Comparison of ENCODE assay signal across 30 cellular contexts in the genomic region with DNA sequence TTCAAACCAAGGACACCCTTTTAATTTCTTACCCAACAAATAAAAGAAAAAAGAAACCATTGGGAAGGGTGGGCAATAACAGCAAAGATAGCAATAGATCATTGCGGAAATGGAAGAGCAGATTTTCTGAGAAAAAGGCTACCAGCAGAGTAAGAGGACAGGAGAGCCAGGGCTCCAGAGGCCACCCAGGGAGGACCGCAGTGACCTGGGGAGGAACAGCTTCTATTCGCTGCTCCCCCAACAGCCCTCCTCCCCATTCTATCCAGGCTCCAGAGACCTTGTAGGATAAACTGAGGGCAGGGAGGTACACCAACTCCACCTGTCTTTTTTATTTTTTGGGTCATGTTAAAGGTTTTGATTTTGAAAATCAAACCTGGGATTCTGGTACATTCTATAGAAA. TPM values are rescaled to one million over a fixed set of nuclear protein-coding genes. Genes with fewer than 3 reads are reported as not detected.
"Had no signal": no experiment of that assay in that cellular context is flagged by ENCODE, and none has a peak within 500 bp of the region (broad histone marks: within the 10 kb centered on the region; RNA-seq: fewer than 3 reads in every experiment).

No MANE protein-coding gene starts in this region.

- H3K4me3 Mint-ChIP-seq: activated CD4-positive, alpha-beta memory T cell treated with anti-CD3 and anti-CD28 coated beads for 36 hours; activated CD4-positive, alpha-beta T cell treated with anti-CD3 and anti-CD28 coated beads for 36 hours; activated CD4-positive, alpha-beta T cell treated with anti-CD3 and anti-CD28 coated beads, Interleukin-2, amount 10 ng/mL, durations not matched to agents 24 days and 14 days; activated CD8-positive, alpha-beta memory T cell treated with anti-CD3 and anti-CD28 coated beads, Interleukin-2, amount 10 ng/mL, durations not matched to agents 7 days and 5 days; activated CD8-positive, alpha-beta T cell treated with anti-CD3 and anti-CD28 coated beads, Interleukin-2, amount 10 ng/mL, durations not matched to agents 7 days and 5 days; activated naive CD4-positive, alpha-beta T cell treated with anti-CD3 and anti-CD28 coated beads, Interleukin-2, amount 50 U/mL, for 24 hours; activated naive CD8-positive, alpha-beta T cell treated with anti-CD3 and anti-CD28 coated beads for 36 hours; activated naive CD8-positive, alpha-beta T cell treated with anti-CD3 and anti-CD28 coated beads, Interleukin-2, amount 50 U/mL, for 24 hours; activated T-helper 17 cell treated with anti-CD3 and anti-CD28 coated beads, Interleukin-2, amount 50 U/mL, for 72 hours had no signal

- H3K4me1 Mint-ChIP-seq: activated CD4-positive, alpha-beta T cell treated with anti-CD3 and anti-CD28 coated beads for 36 hours; activated CD4-positive, alpha-beta T cell treated with anti-CD3 and anti-CD28 coated beads, Interleukin-2, amount 10 ng/mL, durations not matched to agents 24 days and 14 days; activated CD8-positive, alpha-beta memory T cell treated with anti-CD3 and anti-CD28 coated beads, Interleukin-2, amount 10 ng/mL, durations not matched to agents 7 days and 5 days; activated naive CD4-positive, alpha-beta T cell treated with anti-CD3 and anti-CD28 coated beads, Interleukin-2, amount 50 U/mL, for 24 hours; activated T-helper 17 cell treated with anti-CD3 and anti-CD28 coated beads, Interleukin-2, amount 50 U/mL, for 72 hours had no signal

- H3K36me3 ChIP-seq: adrenal gland had no signal

- ATAC-seq: activated CD4-positive, alpha-beta T cell treated with anti-CD3 and anti-CD28 coated beads for 36 hours; activated CD8-positive, alpha-beta memory T cell treated with anti-CD3 and anti-CD28 coated beads, Interleukin-2, amount 10 ng/mL, durations not matched to agents 7 days and 5 days; activated CD8-positive, alpha-beta T cell treated with anti-CD3 and anti-CD28 coated beads, Interleukin-2, amount 10 ng/mL, durations not matched to agents 7 days and 5 days; activated naive CD8-positive, alpha-beta T cell treated with anti-CD3 and anti-CD28 coated beads, Interleukin-2, amount 50 U/mL, for 24 hours; activated T-helper 17 cell treated with anti-CD3 and anti-CD28 coated beads, Interleukin-2, amount 50 U/mL, for 72 hours; body of pancreas had no signal

- H3K27ac ChIP-seq: adrenal gland, body of pancreas, epithelial cell of prostate had no signal

- H3K27ac Mint-ChIP-seq: activated CD4-positive, alpha-beta memory T cell treated with anti-CD3 and anti-CD28 coated beads for 36 hours; activated CD4-positive, alpha-beta T cell treated with anti-CD3 and anti-CD28 coated beads for 36 hours; activated CD4-positive, alpha-beta T cell treated with anti-CD3 and anti-CD28 coated beads, Interleukin-2, amount 10 ng/mL, durations not matched to agents 24 days and 14 days; activated CD8-positive, alpha-beta memory T cell treated with anti-CD3 and anti-CD28 coated beads, Interleukin-2, amount 10 ng/mL, durations not matched to agents 7 days and 5 days; activated CD8-positive, alpha-beta T cell treated with anti-CD3 and anti-CD28 coated beads, Interleukin-2, amount 10 ng/mL, durations not matched to agents 7 days and 5 days; activated naive CD4-positive, alpha-beta T cell treated with anti-CD3 and anti-CD28 coated beads, Interleukin-2, amount 50 U/mL, for 24 hours; activated naive CD8-positive, alpha-beta T cell treated with anti-CD3 and anti-CD28 coated beads for 36 hours; activated naive CD8-positive, alpha-beta T cell treated with anti-CD3 and anti-CD28 coated beads, Interleukin-2, amount 50 U/mL, for 24 hours; activated T-helper 17 cell treated with anti-CD3 and anti-CD28 coated beads, Interleukin-2, amount 50 U/mL, for 72 hours had no signal

- H3K27me3 ChIP-seq: adrenal gland, body of pancreas had no signal

- H3K27me3 Mint-ChIP-seq: activated CD4-positive, alpha-beta T cell treated with anti-CD3 and anti-CD28 coated beads for 36 hours; activated CD8-positive, alpha-beta memory T cell treated with anti-CD3 and anti-CD28 coated beads, Interleukin-2, amount 10 ng/mL, durations not matched to agents 7 days and 5 days; activated naive CD8-positive, alpha-beta T cell treated with anti-CD3 and anti-CD28 coated beads, Interleukin-2, amount 50 U/mL, for 24 hours had no signal

- DNase-seq: activated CD4-positive, alpha-beta memory T cell treated with anti-CD3 and anti-CD28 coated beads for 36 hours; activated CD4-positive, alpha-beta T cell treated with anti-CD3 and anti-CD28 coated beads for 36 hours; activated CD4-positive, alpha-beta T cell treated with anti-CD3 and anti-CD28 coated beads, Interleukin-2, amount 10 ng/mL, durations not matched to agents 24 days and 14 days; activated CD4-positive, CD25-positive, alpha-beta regulatory T cell; activated CD4-positive, CD25-positive, alpha-beta regulatory T cell treated with anti-CD3 and anti-CD28 coated beads, Interleukin-2, amount 50 U/mL, for 72 hours; activated CD8-positive, alpha-beta memory T cell treated with anti-CD3 and anti-CD28 coated beads, Interleukin-2, amount 10 ng/mL, durations not matched to agents 7 days and 5 days; activated CD8-positive, alpha-beta memory T cell treated with anti-CD3 and anti-CD28 coated beads, Interleukin-2, amount 50 U/mL, for 4 hours; activated CD8-positive, alpha-beta T cell treated with anti-CD3 and anti-CD28 coated beads, Interleukin-2, amount 10 ng/mL, durations not matched to agents 7 days and 5 days; activated effector memory CD4-positive, alpha-beta T cell treated with Interleukin-2 at 50 U/mL for 16 hours; activated gamma-delta T cell treated with Interleukin-2 at 50 U/mL for 16 hours; activated naive CD4-positive, alpha-beta T cell treated with Interleukin-2 at 50 U/mL for 16 hours; activated naive CD8-positive, alpha-beta T cell treated with anti-CD3 and anti-CD28 coated beads for 36 hours; activated naive CD8-positive, alpha-beta T cell treated with anti-CD3 and anti-CD28 coated beads, Interleukin-2, amount 50 U/mL, for 24 hours; activated T-cell treated with anti-CD3 and anti-CD28 coated beads, Interleukin-2, amount 50 U/mL, for 1 hour; adrenal gland; amygdala; aorta; body of pancreas; cortex of kidney; dermis blood vessel endothelial cell; effector CD8-positive, alpha-beta T cell; foreskin fibroblast; T-helper 2 cell had no signal

- H3K4me1 ChIP-seq: adrenal gland, body of pancreas had no signal

- H3K36me3 Mint-ChIP-seq: activated CD4-positive, alpha-beta memory T cell treated with anti-CD3 and anti-CD28 coated beads for 36 hours; activated CD8-positive, alpha-beta memory T cell treated with anti-CD3 and anti-CD28 coated beads, Interleukin-2, amount 10 ng/mL, durations not matched to agents 7 days and 5 days; activated naive CD4-positive, alpha-beta T cell treated with anti-CD3 and anti-CD28 coated beads, Interleukin-2, amount 50 U/mL, for 24 hours; activated naive CD8-positive, alpha-beta T cell treated with anti-CD3 and anti-CD28 coated beads for 36 hours had no signal

- H3K9me3 ChIP-seq: adrenal gland, body of pancreas had no signal

- H3K9me3 Mint-ChIP-seq: activated CD4-positive, alpha-beta memory T cell treated with anti-CD3 and anti-CD28 coated beads for 36 hours; activated naive CD4-positive, alpha-beta T cell treated with anti-CD3 and anti-CD28 coated beads, Interleukin-2, amount 50 U/mL, for 24 hours; activated naive CD8-positive, alpha-beta T cell treated with anti-CD3 and anti-CD28 coated beads for 36 hours; activated naive CD8-positive, alpha-beta T cell treated with anti-CD3 and anti-CD28 coated beads, Interleukin-2, amount 50 U/mL, for 24 hours; activated T-helper 17 cell treated with anti-CD3 and anti-CD28 coated beads, Interleukin-2, amount 50 U/mL, for 72 hours had no signal

- H3K4me3 ChIP-seq: adrenal gland, body of pancreas had no signal

RNA-seq across cellular contexts. Expression of gene SYN3, which starts 59.8 kb away (rescaled TPM):
- total RNA-seq: activated CD4-positive, alpha-beta memory T cell treated with anti-CD3 and anti-CD28 coated beads for 36 hours; activated CD4-positive, alpha-beta T cell treated with anti-CD3 and anti-CD28 coated beads for 36 hours; activated CD4-positive, alpha-beta T cell treated with anti-CD3 and anti-CD28 coated beads, Interleukin-2, amount 10 ng/mL, durations not matched to agents 24 days and 14 days; activated CD8-positive, alpha-beta memory T cell treated with anti-CD3 and anti-CD28 coated beads for 36 hours; activated CD8-positive, alpha-beta memory T cell treated with anti-CD3 and anti-CD28 coated beads, Interleukin-2, amount 10 ng/mL, durations not matched to agents 7 days and 5 days; activated CD8-positive, alpha-beta T cell treated with anti-CD3 and anti-CD28 coated beads, Interleukin-2, amount 10 ng/mL, durations not matched to agents 7 days and 5 days; activated naive CD8-positive, alpha-beta T cell treated with anti-CD3 and anti-CD28 coated beads for 36 hours; activated T-helper 17 cell treated with anti-CD3 and anti-CD28 coated beads, Interleukin-2, amount 50 U/mL, for 72 hours; body of pancreas; chondrocyte; endothelial cell of umbilical vein; T-helper 1 cell treated with Interleukin-12 subunit alpha and Interleukin-12 subunit beta and Interleukin-4 antibody, amounts not matched to agents 30 ng/mL and 1 ng/mL, for 36 hours had no signal
- polyA plus RNA-seq: endothelial cell of umbilical vein had no signal
